Comparison of ENCODE assay signal across 20 cellular contexts in genomic region chrX:153700967-153701366, GRCh38. TPM values are rescaled to one million over a fixed set of nuclear protein-coding genes. Genes with fewer than 3 reads are reported as not detected.
"Had no signal": no experiment of that assay in that cellular context is flagged by ENCODE, and none has a peak within 500 bp of the region (broad histone marks: within the 10 kb centered on the region; RNA-seq: fewer than 3 reads in every experiment).

No MANE protein-coding gene starts in this region.

- H3K36me3 Mint-ChIP-seq: activated naive CD4-positive, alpha-beta T cell treated with anti-CD3 and anti-CD28 coated beads, Interleukin-2, amount 50 U/mL, for 72 hours had no signal

- H3K9me3 Mint-ChIP-seq: activated naive CD4-positive, alpha-beta T cell treated with anti-CD3 and anti-CD28 coated beads, Interleukin-2, amount 50 U/mL, for 72 hours; activated T-cell treated with anti-CD3 and anti-CD28 coated beads, Interleukin-2, amount 50 U/mL, for 72 hours; naive thymus-derived CD8-positive, alpha-beta T cell had no signal

- H3K4me3 ChIP-seq: mucosa of descending colon, pancreas, thyroid gland had no signal

- H3K27ac ChIP-seq: foreskin keratinocyte, pancreas, thyroid gland, VCaP had no signal

- DNase-seq: activated CD4-positive, alpha-beta T cell treated with anti-CD3 and anti-CD28 coated beads, Interleukin-2, amount 50 U/mL, for 1 hour; activated CD4-positive, CD25-positive, alpha-beta regulatory T cell treated with anti-CD3 and anti-CD28 coated beads, Interleukin-2, amount 50 U/mL, for 72 hours; activated CD8-positive, alpha-beta memory T cell treated with anti-CD3 and anti-CD28 coated beads for 24 hours; activated CD8-positive, alpha-beta memory T cell treated with anti-CD3 and anti-CD28 coated beads, Interleukin-2, amount 50 U/mL, for 48 hours; activated effector memory CD4-positive, alpha-beta T cell treated with anti-CD3 and anti-CD28 coated beads, Interleukin-2, amount 50 U/mL, for 16 hours; activated T-cell treated with anti-CD3 and anti-CD28 coated beads, Interleukin-2, amount 50 U/mL, for 72 hours; dermis blood vessel endothelial cell; foreskin keratinocyte; glutamatergic neuron; mesenchymal stem cell; naive thymus-derived CD8-positive, alpha-beta T cell; stimulated activated CD4-positive, alpha-beta T cell treated with anti-CD3 and anti-CD28 coated beads, Interleukin-4, amount 100 ng/mL, for 4 hours; stimulated activated naive CD4-positive, alpha-beta T cell; T-helper 17 cell; thyroid gland had no signal

- H3K27me3 ChIP-seq: foreskin keratinocyte, pancreas, thyroid gland had no signal

- H3K4me1 ChIP-seq: foreskin keratinocyte, pancreas had no signal

- H3K27ac Mint-ChIP-seq: activated T-cell treated with anti-CD3 and anti-CD28 coated beads, Interleukin-2, amount 50 U/mL, for 72 hours; T-helper 17 cell had no signal

- H3K9me3 ChIP-seq: mucosa of descending colon, pancreas, thyroid gland had no signal

- H3K27me3 Mint-ChIP-seq: naive thymus-derived CD8-positive, alpha-beta T cell; T-helper 17 cell had no signal

- H3K4me3 Mint-ChIP-seq: activated T-cell treated with anti-CD3 and anti-CD28 coated beads, Interleukin-2, amount 50 U/mL, for 72 hours; naive thymus-derived CD8-positive, alpha-beta T cell; T-helper 17 cell had no signal

- H3K4me1 Mint-ChIP-seq: naive thymus-derived CD8-positive, alpha-beta T cell; T-helper 17 cell had no signal

RNA-seq across cellular contexts. Expression of gene PNCK, which starts 27.4 kb away (rescaled TPM):
- total RNA-seq: dermis blood vessel endothelial cell; foreskin keratinocyte; naive thymus-derived CD8-positive, alpha-beta T cell had no signal
- polyA plus RNA-seq: naive thymus-derived CD8-positive, alpha-beta T cell had no signal

RNA-seq across cellular contexts. Expression of gene DUSP9, which starts 54.0 kb away (rescaled TPM):
- total RNA-seq: activated T-cell treated with anti-CD3 and anti-CD28 coated beads, Interleukin-2, amount 50 U/mL, for 72 hours; chondrocyte; mucosa of descending colon; naive thymus-derived CD8-positive, alpha-beta T cell; T-helper 17 cell; thyroid gland had no signal
- polyA plus RNA-seq: naive thymus-derived CD8-positive, alpha-beta T cell had no signal
